ENCODE assay signal across 1 cellular context in genomic region chrX:23861215-23861896, GRCh38.
TF ChIP-seq lines count a peak whose summit lies in the region.

No MANE protein-coding gene starts in this region.

TF ChIP-seq in WTC11, 78 proteins besides CTCF, POLR2A, EP300 and RAD21 (continued from another document):
- TF ChIP-seq, protein P1, sequence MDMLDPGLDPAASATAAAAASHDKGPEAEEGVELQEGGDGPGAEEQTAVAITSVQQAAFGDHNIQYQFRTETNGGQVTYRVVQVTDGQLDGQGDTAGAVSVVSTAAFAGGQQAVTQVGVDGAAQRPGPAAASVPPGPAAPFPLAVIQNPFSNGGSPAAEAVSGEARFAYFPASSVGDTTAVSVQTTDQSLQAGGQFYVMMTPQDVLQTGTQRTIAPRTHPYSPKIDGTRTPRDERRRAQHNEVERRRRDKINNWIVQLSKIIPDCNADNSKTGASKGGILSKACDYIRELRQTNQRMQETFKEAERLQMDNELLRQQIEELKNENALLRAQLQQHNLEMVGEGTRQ (CRISPR knock-in tag; IDR thresholded peaks at IDR 0.05): no peak
- TF ChIP-seq IRF2 (CRISPR knock-in tag; IDR thresholded peaks at IDR 0.05; ENCODE audit: borderline replicate concordance, low read depth) (no peak), ERG (CRISPR knock-in tag; IDR thresholded peaks at IDR 0.05) (no peak), NFYB (CRISPR knock-in tag; conservative IDR thresholded peaks at IDR 0.05; ENCODE audit: low read depth) (no peak), GRHL2 (CRISPR knock-in tag; IDR thresholded peaks at IDR 0.05; ENCODE audit: insufficient replicate concordance, severe bottlenecking) (no peak), ZNF512 (CRISPR knock-in tag; IDR thresholded peaks at IDR 0.05; ENCODE audit: borderline replicate concordance) (no peak), E2F5 (CRISPR knock-in tag; IDR thresholded peaks at IDR 0.05) (no peak), FOXK1 (CRISPR knock-in tag; IDR thresholded peaks at IDR 0.05) (no peak)
TF ChIP-seq in WTC11: peak in this region for 0.
